Comparison of ENCODE assay signal across 8 cellular contexts in the genomic region with DNA sequence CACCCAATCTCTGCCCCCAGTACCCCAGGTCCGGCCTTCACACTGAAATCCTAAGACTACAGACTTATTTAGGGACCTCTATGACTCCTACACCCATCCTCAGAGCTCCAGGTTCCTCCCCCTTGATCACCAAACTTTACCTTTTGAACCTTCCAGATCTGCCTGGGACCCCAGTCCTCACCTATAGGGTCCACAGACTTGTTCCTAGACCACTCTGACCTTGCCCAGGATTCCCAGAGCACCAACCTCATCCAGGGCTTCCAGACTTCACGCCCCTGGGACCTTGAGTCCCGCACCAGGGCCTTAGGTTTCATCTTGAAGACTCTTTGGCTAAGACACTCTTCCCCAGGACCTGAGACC. TPM values are rescaled to one million over a fixed set of nuclear protein-coding genes. Genes with fewer than 3 reads are reported as not detected.
DNase-seq lines count a peak whose midpoint lies in the region; ATAC-seq and TF ChIP-seq lines count a peak whose summit lies in the region.

No MANE protein-coding gene starts in this region.

- H3K4me1 ChIP-seq in PC-3 (ENCODE audit: insufficient read depth, low read length) (peaks cover 27% of the 10 kb centered on the region), endodermal cell (ENCODE audit: control insufficient read depth, insufficient read depth, low read length) (no peaks in the 10 kb centered on the region), neural progenitor cell (peaks cover 7% of the 10 kb centered on the region)

- H3K4me3 ChIP-seq in PC-3 (ENCODE audit: low read length) = peak overlapping the region; percentile 86
- H3K4me3 ChIP-seq in endodermal cell (ENCODE audit: low read length) = peak overlapping the region; percentile 92
- H3K4me3 ChIP-seq in neural progenitor cell = peak overlapping the region; percentile 70

- POLR2A ChIA-PET in PC-3 (lab: Charles Lee; ENCODE audit: unreplicated experiment) = no interaction called here

- H3K9me3 ChIP-seq in PC-3 (ENCODE audit: low read length) (no peaks in the 10 kb centered on the region), endodermal cell (ENCODE audit: control insufficient read depth, low read length) (no peaks in the 10 kb centered on the region), neural progenitor cell (ENCODE audit: low read depth) (no peaks in the 10 kb centered on the region)

- peak overlapping the region; percentile 92 for H3K4me2 ChIP-seq in PC-3 (ENCODE audit: low read length)
- peak overlapping the region; percentile 87 for H3K4me2 ChIP-seq in neural progenitor cell

- no peak for TF ChIP-seq CTCF in C4-2B (conservative IDR thresholded peaks at IDR 0.05)
- TF ChIP-seq CTCF in PC-3 (conservative IDR thresholded peaks at IDR 0.05; ENCODE audit: low read depth, low read length) = no peak
- TF ChIP-seq CTCF in endodermal cell (conservative IDR thresholded peaks at IDR 0.05) = no peak
- no peak for TF ChIP-seq CTCF in neural progenitor cell (IDR thresholded peaks at IDR 0.05)

- H3K79me2 ChIP-seq in PC-3 (ENCODE audit: low read length) (peaks cover 6% of the 10 kb centered on the region), neural progenitor cell (ENCODE audit: low read depth) (peaks cover 9% of the 10 kb centered on the region)

- no peak for DNase-seq in PC-3
- DNase-seq in endodermal cell = no peak
- DNase-seq in neural progenitor cell (ENCODE audit: low spot score) = no peak
- no peak for DNase-seq in HK-2 (ENCODE audit: unreplicated experiment)
- no peak for DNase-seq in NCI-H69 (lab: John Stamatoyannopoulos, UW)
- DNase-seq in activated CD4-positive, CD25-positive, alpha-beta regulatory T cell (lab: John Stamatoyannopoulos, UW) = no peak
- no peak for DNase-seq in left colon

- peak overlapping the region; percentile 99 for H3K27ac Mint-ChIP-seq in endodermal cell
- H3K27ac Mint-ChIP-seq in neural progenitor cell = peak overlapping the region; percentile 99

- H3K4me1 Mint-ChIP-seq in endodermal cell = peaks cover 13% of the 10 kb centered on the region
- peaks cover 27% of the 10 kb centered on the region for H3K4me1 Mint-ChIP-seq in neural progenitor cell

- ATAC-seq in PC-3 = no peak
- ATAC-seq in left colon = no peak

- peak overlapping the region; percentile 93 for H3K9ac ChIP-seq in PC-3 (ENCODE audit: low read length)
- peak overlapping the region; percentile 88 for H3K9ac ChIP-seq in endodermal cell (ENCODE audit: extremely low read depth, low read length, poor library complexity, severe bottlenecking)
- no peak overlapping the region for H3K9ac ChIP-seq in neural progenitor cell

- no peaks in the 10 kb centered on the region for H3K9me2 ChIP-seq in PC-3 (replicated peaks; ENCODE audit: low read length)

- H4K20me1 ChIP-seq in PC-3 (ENCODE audit: low read length) (no peaks in the 10 kb centered on the region), neural progenitor cell (ENCODE audit: low read depth) (no peaks in the 10 kb centered on the region)

- 53 to 100% methylated on average over 2 to 3 of the region's 3 CpGs for WGBS in endodermal cell (ENCODE audit: insufficient coverage in 1 of 2, insufficient read length in 1 of 2), 2 experiments

- H3K36me3 ChIP-seq in PC-3 (ENCODE audit: low read depth, low read length) (no peaks in the 10 kb centered on the region), endodermal cell (ENCODE audit: control insufficient read depth, insufficient read depth, low read length) (peaks cover 23% of the 10 kb centered on the region), neural progenitor cell (no peaks in the 10 kb centered on the region)

- peaks cover 29% of the 10 kb centered on the region for H3K36me3 Mint-ChIP-seq in endodermal cell (ENCODE audit: low read depth)
- H3K36me3 Mint-ChIP-seq in neural progenitor cell = peaks cover 7% of the 10 kb centered on the region

- no peaks in the 10 kb centered on the region for H3F3A ChIP-seq in PC-3 (ENCODE audit: low read length, unreplicated experiment)
- H3F3A ChIP-seq in neural progenitor cell (ENCODE audit: low read depth) = peaks cover 29% of the 10 kb centered on the region

- peak overlapping the region; percentile 88 for H3K27ac ChIP-seq in C4-2B
- peak overlapping the region; percentile 95 for H3K27ac ChIP-seq in PC-3 (ENCODE audit: low read length)
- H3K27ac ChIP-seq in endodermal cell (ENCODE audit: low read depth, low read length) = peak overlapping the region; percentile 84
- H3K27ac ChIP-seq in neural progenitor cell = peak overlapping the region; percentile 91

- CTCF ChIA-PET in PC-3 (lab: Charles Lee) = interaction anchor here (0.6 kb wide), 1 partner anchor 60 kb away, joined by 3 read pairs; no protein-coding TSS in a partner anchor

- intact Hi-C loops in PC-3 (cut with micrococcal nuclease) = loop anchor here (1.0 to 5.0 kb wide), 2 partner anchors 141 to 328 kb away; partner anchors contain the start of gene ZC3H8
- intact Hi-C loops in left colon (cut with DNase I, micrococcal nuclease) = no loop called here

- peak overlapping the region; percentile 94 for H2AFZ ChIP-seq in PC-3 (ENCODE audit: low read length)
- peak overlapping the region; percentile 95 for H2AFZ ChIP-seq in neural progenitor cell (replicated peaks)

- H3K27me3 ChIP-seq in PC-3 (ENCODE audit: low read length) = no peaks in the 10 kb centered on the region
- H3K27me3 ChIP-seq in endodermal cell (ENCODE audit: control insufficient read depth, insufficient read depth, low read length, poor library complexity, severe bottlenecking) = no peaks in the 10 kb centered on the region
- H3K27me3 ChIP-seq in neural progenitor cell = no peaks in the 10 kb centered on the region

- H3K27me3 Mint-ChIP-seq in endodermal cell (ENCODE audit: insufficient read depth) (no peaks in the 10 kb centered on the region), neural progenitor cell (ENCODE audit: insufficient read depth, low read depth) (peaks cover 4% of the 10 kb centered on the region)

- BruUV-seq in PC-3 (replicated peaks; lab: Mats Ljungman, UMichigan) = TSS peak; percentile 68

- peak overlapping the region; percentile 91 for H3K4me3 Mint-ChIP-seq in endodermal cell
- peak overlapping the region; percentile 98 for H3K4me3 Mint-ChIP-seq in neural progenitor cell

- no peaks in the 10 kb centered on the region for H3K9me3 Mint-ChIP-seq in endodermal cell
- no peaks in the 10 kb centered on the region for H3K9me3 Mint-ChIP-seq in neural progenitor cell

RNA-seq across cellular contexts. Expression of gene CHCHD5, which starts 0.5 kb away (rescaled TPM):
- total RNA-seq in PC-3 (2014; rRNA removed) (25.4 and 27.9 TPM in 2 replicates), endodermal cell (10 to 100 TPM; 39.1 to 48.2 TPM), neural progenitor cell (ENCODE audit: low replicate concordance) (12.9 and 17.5 TPM in 2 replicates), left colon (10 to 100 TPM; 30.7 to 32.2 TPM)
- polyA plus RNA-seq in endodermal cell (2013, experiment 1 of 2) = 48.5 TPM
- polyA plus RNA-seq in endodermal cell (2013, experiment 2 of 2) = 44.5 TPM

RNA-seq across cellular contexts. Expression of gene POLR1B, which starts 42.6 kb away (rescaled TPM):
- total RNA-seq in PC-3 (2014; rRNA removed) (31.6 and 31.7 TPM in 2 replicates), endodermal cell (10 to 100 TPM; 25.6 to 31.9 TPM), neural progenitor cell (ENCODE audit: low replicate concordance) (20.1 and 20.5 TPM in 2 replicates), left colon (10 to 100 TPM; 14.2 to 17.3 TPM)
- 13.9 TPM for polyA plus RNA-seq in endodermal cell (2013, experiment 1 of 2)
- polyA plus RNA-seq in endodermal cell (2013, experiment 2 of 2) = 14.1 TPM
